Comparison of ENCODE assay signal across 8 cellular contexts in genomic region chr19:18385675-18386542, GRCh38.
DNase-seq lines count a peak whose midpoint lies in the region; ATAC-seq and TF ChIP-seq lines count a peak whose summit lies in the region.

A gene with protein sequence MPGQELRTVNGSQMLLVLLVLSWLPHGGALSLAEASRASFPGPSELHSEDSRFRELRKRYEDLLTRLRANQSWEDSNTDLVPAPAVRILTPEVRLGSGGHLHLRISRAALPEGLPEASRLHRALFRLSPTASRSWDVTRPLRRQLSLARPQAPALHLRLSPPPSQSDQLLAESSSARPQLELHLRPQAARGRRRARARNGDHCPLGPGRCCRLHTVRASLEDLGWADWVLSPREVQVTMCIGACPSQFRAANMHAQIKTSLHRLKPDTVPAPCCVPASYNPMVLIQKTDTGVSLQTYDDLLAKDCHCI (plus strand): TSS chr19:18386158. CDS start chr19:18386190, 32 bp downstream.

- in situ Hi-C loops in astrocyte of the cerebellum (cut with HindIII; ENCODE audit: low sequenced_read_pairs), result no loop called here

- peak; percentile 71 for TF ChIP-seq CTCF in astrocyte of the cerebellum (IDR thresholded peaks at IDR 0.05; ENCODE audit: low read depth, low read length, missing control alignments)

- ATAC-seq in GM19455 (IDR thresholded peaks at IDR 0.05; ENCODE audit: unreplicated experiment), result no peak

- peak within 1 kb of the TSS; percentile 46 for H3K4me3 ChIP-seq in astrocyte of the cerebellum (ENCODE audit: low read depth, low read length)

- DNase-seq in NCI-H748 (lab: John Stamatoyannopoulos, UW; ENCODE audit: unreplicated experiment) (peak; percentile 47), NCI-H748 treated with DMSO at 0.1 percent for 48 hours (lab: John Stamatoyannopoulos, UW) (no peak), NCI-H146 treated with DMSO at 0.1 percent for 48 hours (lab: John Stamatoyannopoulos, UW; ENCODE audit: unreplicated experiment) (peak; percentile 24), astrocyte of the cerebellum (ENCODE audit: low read depth) (peak; percentile 40), iPS-NIHi11 (ENCODE audit: low spot score) (peak; percentile 90), NCI-H446 treated with DMSO at 0.1 percent for 48 hours (lab: John Stamatoyannopoulos, UW) (no peak)
- peak; percentile 16 for DNase-seq in stimulated activated CD4-positive, alpha-beta T cell treated with anti-CD3 and anti-CD28 coated beads, Interleukin-1b, Interleukin-23, amount 100 ng/mL, for 48 hours

Comparison
In these comparisons a context has a peak if more than half of its experiments do, and no peak if none do; other contexts are left out.
1. DNase-seq: peak in NCI-H748 (single experiment), NCI-H146 treated with DMSO at 0.1 percent for 48 hours (single experiment), astrocyte of the cerebellum (single experiment), iPS-NIHi11 (single experiment) and stimulated activated CD4-positive, alpha-beta T cell treated with anti-CD3 and anti-CD28 coated beads, Interleukin-1b, Interleukin-23, amount 100 ng/mL, for 48 hours (single experiment); none in NCI-H748 treated with DMSO at 0.1 percent for 48 hours (single experiment) and NCI-H446 treated with DMSO at 0.1 percent for 48 hours (single experiment).